In the genomic region with DNA sequence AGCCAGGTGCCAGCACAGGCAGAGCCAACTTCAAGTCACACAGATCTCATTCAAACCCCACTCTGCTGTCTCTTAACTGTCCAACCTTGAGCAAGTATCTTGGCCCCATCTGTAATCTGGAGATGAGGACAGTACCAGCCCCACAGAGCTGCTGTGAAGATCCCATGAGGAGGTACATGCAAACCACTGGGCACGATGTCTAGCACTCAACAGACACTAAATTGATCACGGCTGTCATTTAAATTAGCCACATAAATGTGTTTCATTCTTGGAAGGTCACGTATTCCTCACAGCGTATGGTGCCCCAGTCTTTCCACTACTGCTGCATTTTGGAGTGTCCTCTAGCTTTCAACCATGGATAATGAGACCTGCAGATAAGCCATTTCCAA, we compare ENCODE assay signal across 15 cellular contexts.
DNase-seq lines count a peak whose midpoint lies in the region; ATAC-seq, FAIRE-seq and TF ChIP-seq lines count a peak whose summit lies in the region.
"Had no signal": no experiment of that assay in that cellular context is flagged by ENCODE, and none has a peak within 500 bp of the region (broad histone marks: within the 10 kb centered on the region; RNA-seq: fewer than 3 reads in every experiment).

No MANE protein-coding gene starts in this region.

- peaks cover 0 to 19% (median 2%) of the 10 kb centered on the region in 4 donors for H3K4me1 ChIP-seq in Peyer's patch
- H3K4me1 ChIP-seq: sigmoid colon had no signal

- DNase-seq in GM06990 (ENCODE audit: extremely low read depth, insufficient read length) (no peak), posterior vena cava (ENCODE audit: low spot score) (peak; percentile 5), Peyer's patch (no peak), GM12892 (ENCODE audit: insufficient read length) (no peak)
- no peak for DNase-seq in activated naive CD8-positive, alpha-beta T cell treated with anti-CD3 and anti-CD28 coated beads, Interleukin-2, amount 50 U/mL, for 24 hours
- DNase-seq: HCEC 1CT; mesendoderm; NCI-H1417 treated with DMSO at 0.1 percent for 48 hours; NCI-H446; nucleus accumbens; sigmoid colon; stimulated activated naive CD4-positive, alpha-beta T cell had no signal

- intact Hi-C loops in posterior vena cava (cut with DNase I) = no loop called here

- H3K27me3 ChIP-seq in GM06990 (replicated peaks; ENCODE audit: control insufficient read depth, insufficient read depth, low read length) = no peaks in the 10 kb centered on the region
- H3K27me3 ChIP-seq in Peyer's patch = no peaks in the 10 kb centered on the region
- H3K27me3 ChIP-seq: sigmoid colon had no signal

- no peak for FAIRE-seq in GM12892 (lab: Jason Lieb, UNC)
- FAIRE-seq: K562 had no signal

- H3K4me1 Mint-ChIP-seq in activated naive CD8-positive, alpha-beta T cell treated with anti-CD3 and anti-CD28 coated beads, Interleukin-2, amount 50 U/mL, for 24 hours = peaks cover 71% of the 10 kb centered on the region

- peak overlapping the region; percentile 72 for H3K4me3 Mint-ChIP-seq in activated naive CD8-positive, alpha-beta T cell treated with anti-CD3 and anti-CD28 coated beads, Interleukin-2, amount 50 U/mL, for 24 hours

- no peak for TF ChIP-seq POLR2A in Peyer's patch (IDR thresholded peaks at IDR 0.05)
- no peak for TF ChIP-seq POLR2A in GM12892 (IDR thresholded peaks at IDR 0.05; ENCODE audit: low read depth, low read length)

- H3K36me3 ChIP-seq in GM06990 (ENCODE audit: control insufficient read depth, insufficient read depth, low read length) (no peaks in the 10 kb centered on the region), KOPT-K1 (ENCODE audit: insufficient read depth, low read length) (no peaks in the 10 kb centered on the region), Peyer's patch (no peaks in the 10 kb centered on the region)
- H3K36me3 ChIP-seq: sigmoid colon had no signal

- H3K27me3 Mint-ChIP-seq in activated naive CD8-positive, alpha-beta T cell treated with anti-CD3 and anti-CD28 coated beads, Interleukin-2, amount 50 U/mL, for 24 hours = no peaks in the 10 kb centered on the region

- peak overlapping the region; percentile 95 for H3K27ac Mint-ChIP-seq in activated naive CD8-positive, alpha-beta T cell treated with anti-CD3 and anti-CD28 coated beads, Interleukin-2, amount 50 U/mL, for 24 hours

- ATAC-seq in activated naive CD8-positive, alpha-beta T cell treated with anti-CD3 and anti-CD28 coated beads, Interleukin-2, amount 50 U/mL, for 24 hours = no peak
- no peak for ATAC-seq in GM18870 (IDR thresholded peaks at IDR 0.05; ENCODE audit: unreplicated experiment)
- ATAC-seq: K562 had no signal

- H3K9me3 ChIP-seq in KOPT-K1 (ENCODE audit: insufficient read depth, low read length, poor library complexity, severe bottlenecking) (peaks cover 30% of the 10 kb centered on the region), Peyer's patch (no peaks in the 10 kb centered on the region)
- H3K9me3 ChIP-seq: sigmoid colon had no signal

- H3K9me3 Mint-ChIP-seq in activated naive CD8-positive, alpha-beta T cell treated with anti-CD3 and anti-CD28 coated beads, Interleukin-2, amount 50 U/mL, for 24 hours = peaks cover 15% of the 10 kb centered on the region

- peaks cover 21% of the 10 kb centered on the region for H3K36me3 Mint-ChIP-seq in activated naive CD8-positive, alpha-beta T cell treated with anti-CD3 and anti-CD28 coated beads, Interleukin-2, amount 50 U/mL, for 24 hours (ENCODE audit: low read depth)

- H3K4me3 ChIP-seq in GM06990 (replicated peaks; ENCODE audit: low read depth, low read length) = peak overlapping the region; percentile 15; the same call in 1 of the 2 replicates
- no peak overlapping the region for H3K4me3 ChIP-seq in Peyer's patch
- H3K4me3 ChIP-seq: K562, sigmoid colon had no signal

- no peak for TF ChIP-seq CTCF in GM06990 (IDR thresholded peaks at IDR 0.05; ENCODE audit: insufficient read depth, low read length, poor library complexity, severe bottlenecking)
- TF ChIP-seq CTCF in Peyer's patch (IDR thresholded peaks at IDR 0.05) = no peak

- H3K27ac ChIP-seq in KOPT-K1 (ENCODE audit: low read depth, low read length, poor library complexity, severe bottlenecking) (peak overlapping the region; percentile 77), Peyer's patch (peak overlapping the region in 2 of 4 donors; percentile 34 to 82)
- H3K27ac ChIP-seq: sigmoid colon had no signal
